Comparison of ENCODE assay signal across 10 cellular contexts in genomic region chr16:68406458-68407041, GRCh38. TPM values are rescaled to one million over a fixed set of nuclear protein-coding genes. Genes with fewer than 3 reads are reported as not detected.
DNase-seq lines count a peak whose midpoint lies in the region; ATAC-seq, FAIRE-seq and TF ChIP-seq lines count a peak whose summit lies in the region.
"Had no signal": no experiment of that assay in that cellular context is flagged by ENCODE, and none has a peak within 500 bp of the region (broad histone marks: within the 10 kb centered on the region; RNA-seq: fewer than 3 reads in every experiment).

No MANE protein-coding gene starts in this region.

- no peak overlapping the region for H3K4me3 ChIP-seq in Caco-2 (ENCODE audit: low read depth, low read length)
- no peak overlapping the region for H3K4me3 ChIP-seq in endothelial cell of umbilical vein (replicated peaks in 1 of 3; ENCODE audit: insufficient read depth in 1 of 3, low read depth in 1 of 3, low read length in 3 of 3)
- H3K4me3 ChIP-seq: Peyer's patch had no signal

- H2AFZ ChIP-seq in endothelial cell of umbilical vein (ENCODE audit: low read depth, low read length) = no peak overlapping the region

- no peak overlapping the region for H3K27ac Mint-ChIP-seq in Caco-2 (ENCODE audit: unreplicated experiment)

- POLR2A ChIA-PET in Caco-2 (lab: Charles Lee) = no interaction called here
- POLR2A ChIA-PET in endothelial cell of umbilical vein (lab: Charles Lee) = no interaction called here

- H3K9ac ChIP-seq in endothelial cell of umbilical vein (replicated peaks; ENCODE audit: extremely low read depth, insufficient read depth, low read length) = no peak overlapping the region

- no TSS peak for BruUV-seq in Caco-2 (replicated peaks; lab: Mats Ljungman, UMichigan)
- BruUV-seq in endothelial cell of umbilical vein (replicated peaks; lab: Mats Ljungman, UMichigan) = no TSS peak

- ATAC-seq in GM21717 (IDR thresholded peaks at IDR 0.05; ENCODE audit: unreplicated experiment) = no peak
- no peak for ATAC-seq in GM18861 (IDR thresholded peaks at IDR 0.05; ENCODE audit: unreplicated experiment)
- ATAC-seq: stimulated activated naive CD8-positive, alpha-beta T cell treated with anti-CD3 and anti-CD28 coated beads, Interleukin-15, Interleukin-2, amounts not matched to agents 100 U/mL and 50 U/mL, for 24 hours had no signal

- FAIRE-seq in endothelial cell of umbilical vein (lab: Jason Lieb, UNC) = peak; percentile 21

- DNase-seq in Caco-2 (no peak), NCI-H345 treated with DMSO at 0.1 percent for 48 hours (lab: John Stamatoyannopoulos, UW; ENCODE audit: unreplicated experiment) (peak; percentile 33), endothelial cell of umbilical vein (ENCODE audit: low read depth, low spot score) (no peak), posterior vena cava (ENCODE audit: low spot score) (peak; percentile 60), D341Med (ENCODE audit: low spot score) (no peak), NCI-H526 treated with DMSO at 0.1 percent for 48 hours (lab: John Stamatoyannopoulos, UW) (no peak)
- DNase-seq: Peyer's patch; stimulated activated naive CD8-positive, alpha-beta T cell treated with anti-CD3 and anti-CD28 coated beads, Interleukin-15, Interleukin-2, amounts not matched to agents 100 U/mL and 50 U/mL, for 24 hours had no signal

- H3K4me3 Mint-ChIP-seq in Caco-2 (ENCODE audit: unreplicated experiment) = peak overlapping the region; percentile 16

- TF ChIP-seq CTCF in Caco-2 (IDR thresholded peaks at IDR 0.05; ENCODE audit: insufficient read depth in 1 of 2, low read depth in 1 of 2, low read length in 1 of 2, severe bottlenecking in 1 of 2, unreplicated experiment in 1 of 2) = no peak
- no peak for TF ChIP-seq CTCF in endothelial cell of umbilical vein (IDR thresholded peaks at IDR 0.05; ENCODE audit: extremely low read depth in 1 of 2, insufficient read depth in 1 of 2, low read depth in 1 of 2, low read length in 2 of 2)

- no peak overlapping the region for H3K4me2 ChIP-seq in endothelial cell of umbilical vein (ENCODE audit: insufficient read depth, low read length)

- H3K9me3 ChIP-seq in Caco-2 (no peaks in the 10 kb centered on the region), endothelial cell of umbilical vein (replicated peaks; ENCODE audit: control insufficient read depth, insufficient read depth, low read length) (no peaks in the 10 kb centered on the region)
- H3K9me3 ChIP-seq: Peyer's patch had no signal

- H3K36me3 ChIP-seq in Caco-2 (ENCODE audit: control insufficient read depth, insufficient read depth, low read length) (no peaks in the 10 kb centered on the region), endothelial cell of umbilical vein (ENCODE audit: control insufficient read depth in 2 of 2, extremely low read depth in 1 of 2, insufficient read depth in 2 of 2, low read length in 2 of 2) (no peaks in the 10 kb centered on the region)
- H3K36me3 ChIP-seq: Peyer's patch had no signal

- no peaks in the 10 kb centered on the region for H3K27me3 Mint-ChIP-seq in Caco-2 (ENCODE audit: insufficient read depth, unreplicated experiment)

- dilution Hi-C loops in endothelial cell of umbilical vein (cut with MboI; ENCODE audit: extremely low pct_ligation_motif_present, low sequenced_read_pairs) = no loop called here

- H3K27me3 ChIP-seq in Caco-2 (replicated peaks; ENCODE audit: control insufficient read depth, insufficient read depth, low read length) (no peaks in the 10 kb centered on the region), endothelial cell of umbilical vein (ENCODE audit: control insufficient read depth in 2 of 2, insufficient read depth in 2 of 2, low read length in 2 of 2) (peaks cover 3 to 15% of the 10 kb centered on the region in 2 experiments)
- H3K27me3 ChIP-seq: Peyer's patch had no signal

- no peaks in the 10 kb centered on the region for H3K36me3 Mint-ChIP-seq in Caco-2 (ENCODE audit: insufficient read depth, unreplicated experiment)

- H3K27ac ChIP-seq in endothelial cell of umbilical vein (ENCODE audit: insufficient read depth, low read depth, low read length) = no peak overlapping the region
- H3K27ac ChIP-seq: Peyer's patch had no signal

- no peaks in the 10 kb centered on the region for H3K9me3 Mint-ChIP-seq in Caco-2 (ENCODE audit: unreplicated experiment)

- H3K9me1 ChIP-seq in endothelial cell of umbilical vein (replicated peaks; ENCODE audit: control insufficient read depth, extremely low read depth, insufficient read depth, low read length) = no peaks in the 10 kb centered on the region

- no peaks in the 10 kb centered on the region for H3K79me2 ChIP-seq in endothelial cell of umbilical vein (ENCODE audit: control insufficient read depth, insufficient read depth, low read length)

- CTCF ChIA-PET in Caco-2 (lab: Charles Lee) (interaction anchor here (0.9 kb wide), 1 partner anchor 32 kb away, joined by 4 read pairs; no protein-coding TSS in a partner anchor), endothelial cell of umbilical vein (lab: Charles Lee) (interaction anchor here (1.1 to 2.8 kb wide), 4 partner anchors 10 to 114 kb away, joined by 3 to 12 read pairs (median 4); no protein-coding TSS in a partner anchor)

- peaks cover 9% of the 10 kb centered on the region for H3K4me1 Mint-ChIP-seq in Caco-2 (ENCODE audit: low read depth, unreplicated experiment)

- no peaks in the 10 kb centered on the region for H4K20me1 ChIP-seq in endothelial cell of umbilical vein (replicated peaks; ENCODE audit: control insufficient read depth, extremely low read depth, insufficient read depth, low read length)

- no peak for TF ChIP-seq POLR2A in endothelial cell of umbilical vein (IDR thresholded peaks at IDR 0.05; ENCODE audit: low read depth, low read length)

- intact Hi-C loops in Caco-2 (cut with micrococcal nuclease; ENCODE audit: unreplicated experiment) = no loop called here
- intact Hi-C loops in endothelial cell of umbilical vein (cut with micrococcal nuclease) = no loop called here
- intact Hi-C loops in posterior vena cava (cut with DNase I) = no loop called here

- peaks cover 6% of the 10 kb centered on the region; the same call in 1 of the 2 replicates for H3K4me1 ChIP-seq in Caco-2
- H3K4me1 ChIP-seq in endothelial cell of umbilical vein (ENCODE audit: control insufficient read depth, extremely low read depth, insufficient read depth, low read length) = no peaks in the 10 kb centered on the region
- H3K4me1 ChIP-seq: Peyer's patch had no signal

TF ChIP-seq in endothelial cell of umbilical vein, 7 proteins besides CTCF, POLR2A, EP300 and RAD21:
- TF ChIP-seq FOS (IDR thresholded peaks at IDR 0.05; ENCODE audit: borderline replicate concordance, insufficient read depth, low read length) (no peak), JUN (IDR thresholded peaks at IDR 0.05; ENCODE audit: borderline replicate concordance, insufficient read depth, insufficient read length, low read depth) (no peak), POLR2AphosphoS5 (IDR thresholded peaks at IDR 0.05; ENCODE audit: insufficient read depth, low read depth, low read length) (no peak), MAX (IDR thresholded peaks at IDR 0.05; ENCODE audit: insufficient read depth, insufficient read length) (no peak)

RNA-seq across cellular contexts. Expression of gene SMPD3, which starts 41.8 kb away (rescaled TPM):
- 2.4 and 2.8 TPM in 2 replicates for total RNA-seq in Caco-2 (2022)
- not detected in 2 replicates for total RNA-seq in endothelial cell of umbilical vein
- polyA plus RNA-seq in endothelial cell of umbilical vein = not detected in 2 replicates
- polyA plus RNA-seq in endothelial cell of umbilical vein (2011; cell fraction: cytosol; rRNA removed) = not detected in 2 replicates
- not detected in 2 replicates for polyA plus RNA-seq in endothelial cell of umbilical vein (2011; cell fraction: nucleus; rRNA removed)
- 0.11 and 0.29 TPM in 2 replicates for polyA plus RNA-seq in endothelial cell of umbilical vein (2012)
- not detected in 2 replicates for polyA minus RNA-seq in endothelial cell of umbilical vein
- not detected for polyA minus RNA-seq in endothelial cell of umbilical vein (2011; cell fraction: cytosol; rRNA and poly(A)+ RNA removed)
- not detected in 2 replicates for polyA minus RNA-seq in endothelial cell of umbilical vein (2011; cell fraction: nucleus; rRNA and poly(A)+ RNA removed)
- under 1 TPM; 0.19 to 0.23 TPM for total RNA-seq in posterior vena cava

Comparison
In these comparisons a context has a peak if more than half of its experiments do, and no peak if none do; other contexts are left out.
1. DNase-seq: peak in NCI-H345 treated with DMSO at 0.1 percent for 48 hours (single experiment) and posterior vena cava (single experiment); none in Caco-2 (0 of 2), endothelial cell of umbilical vein (single experiment), D341Med (single experiment) and NCI-H526 treated with DMSO at 0.1 percent for 48 hours (single experiment).